ENCODE assay signal across 9 cellular contexts in the genomic region with DNA sequence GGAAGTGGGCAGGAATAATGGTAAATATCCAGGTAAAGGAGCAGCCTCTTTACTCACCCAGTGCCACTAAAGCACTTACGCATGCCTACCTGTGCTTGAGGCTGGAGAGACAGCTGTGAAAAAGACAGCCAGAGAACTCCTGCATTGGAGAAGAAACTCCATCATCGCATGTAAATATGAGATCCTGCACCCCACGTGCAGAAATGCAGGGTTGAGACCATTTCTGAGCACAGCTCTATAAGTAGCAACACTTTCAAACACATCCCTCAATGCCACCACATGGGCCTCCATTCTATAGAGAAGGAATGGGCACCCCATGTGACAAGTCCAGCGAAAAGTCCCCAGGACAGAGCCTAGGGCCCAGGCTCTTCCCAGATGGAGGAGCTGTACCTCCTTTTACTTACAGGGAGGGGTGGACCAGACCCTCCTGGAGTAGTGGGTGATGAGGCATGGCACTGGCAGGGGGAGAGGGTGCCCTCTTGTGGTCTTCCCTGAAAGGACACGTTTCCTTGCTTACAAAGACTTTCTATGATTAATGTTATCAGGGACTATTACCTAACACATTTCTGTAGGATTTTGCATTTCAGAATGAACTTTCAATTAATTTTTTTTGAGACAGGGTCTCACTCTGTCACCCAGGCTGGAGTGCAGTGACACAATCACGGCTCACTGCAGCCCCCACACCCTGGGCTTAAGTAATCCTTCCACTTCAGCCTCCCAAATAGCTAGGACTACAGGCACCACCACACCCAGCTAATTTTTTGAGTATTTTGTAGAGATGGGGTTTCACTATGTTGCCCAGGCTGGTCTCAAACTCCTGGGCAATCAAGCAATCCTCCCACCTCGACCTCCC. TPM values are rescaled to one million over a fixed set of nuclear protein-coding genes. Genes with fewer than 3 reads are reported as not detected.
A peak's percentile ranks its signal among the peaks of the same experiment; 100 is the strongest.
DNase-seq lines count a peak whose midpoint lies in the region; ATAC-seq and TF ChIP-seq lines count a peak whose summit lies in the region.
"Had no signal": no experiment of that assay in that cellular context is flagged by ENCODE, and none has a peak within 500 bp of the region (broad histone marks: within the 10 kb centered on the region; RNA-seq: fewer than 3 reads in every experiment).

No MANE protein-coding gene starts in this region.

- H3K4me1 ChIP-seq in Karpas-422 (ENCODE audit: low read length) (no peaks in the 10 kb centered on the region), right cardiac atrium (ENCODE audit: control insufficient read depth, insufficient read depth, low read length) (peaks cover 15% of the 10 kb centered on the region)

- peaks cover 2% of the 10 kb centered on the region for H3K27me3 Mint-ChIP-seq in activated naive CD8-positive, alpha-beta T cell treated with anti-CD3 and anti-CD28 coated beads, Interleukin-2, amount 50 U/mL, for 24 hours

- H3K9me3 ChIP-seq in Karpas-422 (ENCODE audit: low read length) (no peaks in the 10 kb centered on the region), SU-DHL-6 (ENCODE audit: insufficient read depth, low read length) (no peaks in the 10 kb centered on the region), right cardiac atrium (ENCODE audit: control insufficient read depth, low read length) (no peaks in the 10 kb centered on the region)

- peak; percentile 37 for ATAC-seq in activated naive CD8-positive, alpha-beta T cell treated with anti-CD3 and anti-CD28 coated beads, Interleukin-2, amount 50 U/mL, for 24 hours
- ATAC-seq in right cardiac atrium: peak; percentile 17 to 34
- no peak for ATAC-seq in GM21825 (IDR thresholded peaks at IDR 0.05; ENCODE audit: unreplicated experiment)
- no peak for ATAC-seq in GM21360 (IDR thresholded peaks at IDR 0.05; ENCODE audit: unreplicated experiment)

- no peak overlapping the region for H3K4me3 Mint-ChIP-seq in activated naive CD8-positive, alpha-beta T cell treated with anti-CD3 and anti-CD28 coated beads, Interleukin-2, amount 50 U/mL, for 24 hours

- no peaks in the 10 kb centered on the region for H3K79me2 ChIP-seq in Karpas-422 (ENCODE audit: low read length)
- no peaks in the 10 kb centered on the region for H3K79me2 ChIP-seq in SU-DHL-6 (ENCODE audit: insufficient read depth, low read length)

- no peak overlapping the region for H3K9ac ChIP-seq in Karpas-422 (ENCODE audit: low read length)
- H3K9ac ChIP-seq in SU-DHL-6 (ENCODE audit: low read length): no peak overlapping the region

- H3K4me3 ChIP-seq in Karpas-422 (ENCODE audit: low read length) (no peak overlapping the region), SU-DHL-6 (ENCODE audit: insufficient read depth, low read length, poor library complexity, severe bottlenecking) (no peak overlapping the region), right cardiac atrium (ENCODE audit: low read length) (no peak overlapping the region)

- H2AFZ ChIP-seq in Karpas-422 (ENCODE audit: low read length): no peak overlapping the region
- no peak overlapping the region for H2AFZ ChIP-seq in SU-DHL-6 (ENCODE audit: low read depth, low read length, severe bottlenecking)

- H3K27ac ChIP-seq in Karpas-422 (ENCODE audit: low read length) (no peak overlapping the region), SU-DHL-6 (ENCODE audit: low read depth, low read length) (no peak overlapping the region), right cardiac atrium (ENCODE audit: low read length) (peak overlapping the region; percentile 29)

- intact Hi-C loops in right cardiac atrium (cut with DNase I): loop anchor here in 3 of 4 donors (2.0 to 5.0 kb wide), 3 partner anchors 52 to 67 kb away; no protein-coding TSS in a partner anchor

- H3K9me2 ChIP-seq in Karpas-422 (replicated peaks; ENCODE audit: insufficient read depth, low read length) (no peaks in the 10 kb centered on the region), SU-DHL-6 (replicated peaks; ENCODE audit: insufficient read depth, low read length) (no peaks in the 10 kb centered on the region)

- peaks cover 6% of the 10 kb centered on the region for H3K4me1 Mint-ChIP-seq in activated naive CD8-positive, alpha-beta T cell treated with anti-CD3 and anti-CD28 coated beads, Interleukin-2, amount 50 U/mL, for 24 hours

- H3K27ac Mint-ChIP-seq in activated naive CD8-positive, alpha-beta T cell treated with anti-CD3 and anti-CD28 coated beads, Interleukin-2, amount 50 U/mL, for 24 hours: no peak overlapping the region

- H3K4me2 ChIP-seq in Karpas-422 (ENCODE audit: low read depth, low read length, poor library complexity, severe bottlenecking) (no peak overlapping the region), SU-DHL-6 (ENCODE audit: low read depth, low read length, poor library complexity, severe bottlenecking) (no peak overlapping the region)

- H3K36me3 Mint-ChIP-seq in activated naive CD8-positive, alpha-beta T cell treated with anti-CD3 and anti-CD28 coated beads, Interleukin-2, amount 50 U/mL, for 24 hours (ENCODE audit: low read depth): no peaks in the 10 kb centered on the region

- no peaks in the 10 kb centered on the region for H3K9me3 Mint-ChIP-seq in activated naive CD8-positive, alpha-beta T cell treated with anti-CD3 and anti-CD28 coated beads, Interleukin-2, amount 50 U/mL, for 24 hours

- H3F3A ChIP-seq in SU-DHL-6 (ENCODE audit: insufficient read depth): no peaks in the 10 kb centered on the region

- H3K27me3 ChIP-seq in Karpas-422 (ENCODE audit: low read length): no peaks in the 10 kb centered on the region
- no peaks in the 10 kb centered on the region for H3K27me3 ChIP-seq in SU-DHL-6 (ENCODE audit: low read length)
- H3K27me3 ChIP-seq in right cardiac atrium (ENCODE audit: control insufficient read depth, insufficient read depth): no peaks in the 10 kb centered on the region

- H4K20me1 ChIP-seq in Karpas-422 (ENCODE audit: insufficient read depth, low read depth, low read length) (no peaks in the 10 kb centered on the region), SU-DHL-6 (ENCODE audit: low read depth, low read length) (no peaks in the 10 kb centered on the region)

- H3K36me3 ChIP-seq in Karpas-422 (ENCODE audit: insufficient read depth, low read length): no peaks in the 10 kb centered on the region
- H3K36me3 ChIP-seq in SU-DHL-6 (ENCODE audit: low read length): no peaks in the 10 kb centered on the region

- TF ChIP-seq CTCF in SU-DHL-6 (IDR thresholded peaks at IDR 0.05; ENCODE audit: insufficient read depth, low read length, poor library complexity, severe bottlenecking): peak; percentile 78

- DNase-seq in Daoy (ENCODE audit: low read depth) (peak; percentile 74), Karpas-422 (peak; percentile 82), right cardiac atrium (peak; percentile 65 to 86 (median 81))
- peak; percentile 64 for DNase-seq in activated naive CD8-positive, alpha-beta T cell treated with anti-CD3 and anti-CD28 coated beads, Interleukin-2, amount 50 U/mL, for 24 hours
- DNase-seq in stimulated activated CD4-positive, alpha-beta T cell treated with anti-CD3 and anti-CD28 coated beads, Interleukin-12 subunit alpha, Interleukin-12 subunit beta, amount 100 ng/mL, for 48 hours (ENCODE audit: low read depth in 2 of 3, low spot score in 1 of 3): peak; percentile 16 to 54 (median 32)

- 33% methylated on average over 7 of the region's 7 CpGs for WGBS in right cardiac atrium

RNA-seq across cellular contexts. Expression of a gene that starts 55.3 kb away (rescaled TPM):
- not detected in 2 replicates for total RNA-seq in Daoy (2014; rRNA removed; shearing (Covaris generic))
- not detected in 2 replicates for total RNA-seq in Karpas-422 (2014; rRNA removed; shearing (Covaris generic); ENCODE audit: low replicate concordance)
- total RNA-seq in right cardiac atrium: 1 to 10 TPM in 1 of 4 donors, under 1 TPM in 2, not detected in 1; 0.65 to 2.3 (median 0.94) TPM
- polyA plus RNA-seq in right cardiac atrium: 1.4 TPM
- total RNA-seq: temporal lobe had no signal

Comparison
In these comparisons a context has a peak if more than half of its experiments do, and no peak if none do; other contexts are left out.
1. DNase-seq: peak in every context shown above with its lines; median percentile 82 in Karpas-422; 81 in right cardiac atrium; 74 in Daoy; 64 in activated naive CD8-positive, alpha-beta T cell treated with anti-CD3 and anti-CD28 coated beads, Interleukin-2, amount 50 U/mL, for 24 hours; 32 in stimulated activated CD4-positive, alpha-beta T cell treated with anti-CD3 and anti-CD28 coated beads, Interleukin-12 subunit alpha, Interleukin-12 subunit beta, amount 100 ng/mL, for 48 hours.
2. ATAC-seq: peak in activated naive CD8-positive, alpha-beta T cell treated with anti-CD3 and anti-CD28 coated beads, Interleukin-2, amount 50 U/mL, for 24 hours (single experiment) and right cardiac atrium (2 of 2); none in GM21825 (single experiment) and GM21360 (single experiment).